Comparison of ENCODE assay signal across 21 cellular contexts in the genomic region with DNA sequence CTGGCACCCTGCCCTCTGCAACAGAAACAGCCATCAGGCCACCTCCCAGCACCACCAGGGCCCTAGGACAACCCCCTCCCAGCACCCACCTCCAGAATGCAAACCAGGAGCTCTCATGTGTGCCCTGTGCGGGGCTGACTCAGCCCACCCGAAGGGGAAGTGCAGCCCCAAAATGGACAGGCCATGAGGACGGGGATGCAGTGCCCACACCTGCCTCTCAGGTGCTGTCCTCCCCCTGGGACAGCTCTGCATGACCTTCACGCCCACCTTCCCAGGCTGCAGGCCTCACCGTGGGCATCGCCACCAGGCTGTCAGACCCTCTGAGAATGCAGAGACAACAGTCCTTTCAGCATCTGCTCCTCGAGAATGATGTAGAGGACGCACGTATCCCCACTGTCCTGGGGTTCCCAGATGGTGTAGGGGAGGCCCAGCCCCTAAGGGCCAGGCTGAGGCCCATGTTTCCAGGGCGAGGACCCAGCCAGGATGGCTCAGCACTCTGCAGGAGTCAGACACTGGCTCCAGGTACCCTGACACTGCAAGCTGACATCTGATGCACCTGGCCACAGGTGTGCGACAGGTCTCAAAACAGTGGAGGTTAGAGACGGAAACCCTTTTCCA.
"Had no signal": no experiment of that assay in that cellular context is flagged by ENCODE, and none has a peak within 500 bp of the region (broad histone marks: within the 10 kb centered on the region; RNA-seq: fewer than 3 reads in every experiment).

No MANE protein-coding gene starts in this region.

- H3K27ac ChIP-seq: foreskin keratinocyte, hepatocyte, prostate gland, skin epidermis, stomach, suprapubic skin, transverse colon, vagina had no signal

- H3K4me3 ChIP-seq: hepatocyte, prostate gland, skin epidermis, stomach, suprapubic skin, transverse colon, vagina had no signal

- DNase-seq: activated CD4-positive, alpha-beta memory T cell treated with anti-CD3 and anti-CD28 coated beads for 36 hours; activated CD4-positive, alpha-beta T cell treated with anti-CD3 and anti-CD28 coated beads for 48 hours; activated effector memory CD4-positive, alpha-beta T cell treated with anti-CD3 and anti-CD28 coated beads, Interleukin-2, amount 50 U/mL, for 16 hours; activated T-cell treated with anti-CD3 and anti-CD28 coated beads for 4 hours; anterior cingulate cortex; caudate nucleus; dermis blood vessel endothelial cell; effector CD8-positive, alpha-beta T cell; foreskin keratinocyte; mesendoderm; naive B cell; stimulated activated CD4-positive, alpha-beta T cell treated with anti-CD3 and anti-CD28 coated beads, Interleukin-2, amount 100 ng/mL, for 24 hours; stomach; T-helper 17 cell; transverse colon had no signal

- ATAC-seq: foreskin keratinocyte; stimulated activated memory B cell treated with anti-CD40 and anti-IgM and Interleukin-4, amounts not matched to agents 10 μg/mL and 1 μg/mL and 100 μg/mL, for 72 hours; T-helper 17 cell had no signal

- H3K9me3 ChIP-seq: prostate gland, stomach, suprapubic skin, transverse colon, vagina had no signal

- H3K4me1 ChIP-seq: foreskin keratinocyte, prostate gland, suprapubic skin, transverse colon, vagina had no signal

- H3K27me3 ChIP-seq: foreskin keratinocyte, hepatocyte, stomach, suprapubic skin, transverse colon, vagina had no signal
